1 cellular context compared by ENCODE assay signal in genomic region chr3:136186330-136186729, GRCh38.
TF ChIP-seq lines count a peak whose summit lies in the region.

No MANE protein-coding gene starts in this region.

TF ChIP-seq in HepG2, 621 proteins besides CTCF, POLR2A, EP300 and RAD21 (continued from another document and continues in another):
- TF ChIP-seq IKZF5 (CRISPR knock-in tag; IDR thresholded peaks at IDR 0.05) (peak; percentile 31; the same call in 1 of the 2 replicates), RBM39 (IDR thresholded peaks at IDR 0.05; ENCODE audit: low read depth, low read length, poor library complexity, severe bottlenecking) (no peak), POGZ (CRISPR knock-in tag; IDR thresholded peaks at IDR 0.05) (0 out of 2 replicates have a peak, but pooled peaks have one; percentile 36), ZNF414 (CRISPR knock-in tag; IDR thresholded peaks at IDR 0.05) (no peak), U2AF2 (IDR thresholded peaks at IDR 0.05; ENCODE audit: low read depth, low read length) (no peak), THRA (CRISPR knock-in tag; IDR thresholded peaks at IDR 0.05; ENCODE audit: borderline replicate concordance) (no peak), MNT (IDR thresholded peaks at IDR 0.05) (no peak), SOX13 (IDR thresholded peaks at IDR 0.05) (no peak), SOX13 (CRISPR knock-in tag; conservative IDR thresholded peaks at IDR 0.05 in 1 of 2, IDR thresholded peaks at IDR 0.05 in 1 of 2) (peak in 1 of 2 experiments; percentile 15; a peak in 1 of 4 replicates), RXRB (CRISPR knock-in tag; IDR thresholded peaks at IDR 0.05; ENCODE audit: borderline replicate concordance) (peak; percentile 55; the same call in 1 of the 2 replicates), ZBTB4 (CRISPR knock-in tag; IDR thresholded peaks at IDR 0.05; ENCODE audit: borderline replicate concordance) (no peak), FOXP4 (CRISPR knock-in tag; IDR thresholded peaks at IDR 0.05) (0 out of 2 replicates have a peak, but pooled peaks have one; percentile 18), MLXIP (CRISPR knock-in tag; IDR thresholded peaks at IDR 0.05; ENCODE audit: borderline replicate concordance) (no peak), HDAC1 (CRISPR knock-in tag; IDR thresholded peaks at IDR 0.05) (0 out of 2 replicates have a peak, but pooled peaks have one; percentile 27), DRAP1 (CRISPR knock-in tag; IDR thresholded peaks at IDR 0.05) (0 out of 2 replicates have a peak, but pooled peaks have one; percentile 31), THAP8 (CRISPR knock-in tag; IDR thresholded peaks at IDR 0.05; ENCODE audit: borderline replicate concordance) (no peak), TGIF2 (CRISPR knock-in tag; IDR thresholded peaks at IDR 0.05) (peak; percentile 40; the same call in 1 of the 2 replicates), CEBPG (CRISPR knock-in tag; IDR thresholded peaks at IDR 0.05) (peak; percentile 71; the same call in 1 of the 2 replicates), IRF2 (CRISPR knock-in tag; IDR thresholded peaks at IDR 0.05) (0 out of 2 replicates have a peak, but pooled peaks have one; percentile 34), ZNF792 (CRISPR knock-in tag; IDR thresholded peaks at IDR 0.05) (0 out of 2 replicates have a peak, but pooled peaks have one; percentile 30), ZNF569 (CRISPR knock-in tag; IDR thresholded peaks at IDR 0.05; ENCODE audit: borderline replicate concordance) (no peak), SAFB2 (CRISPR knock-in tag; IDR thresholded peaks at IDR 0.05; ENCODE audit: borderline replicate concordance, low read depth) (no peak), ZNF687 (CRISPR knock-in tag; IDR thresholded peaks at IDR 0.05) (peak; percentile 20; the same call in 1 of the 2 replicates), CEBPB (IDR thresholded peaks at IDR 0.05; ENCODE audit: borderline replicate concordance, low read depth, low read length) (peak; percentile 68), TCF12 (IDR thresholded peaks at IDR 0.05) (no peak), TCF12 (CRISPR knock-in tag; IDR thresholded peaks at IDR 0.05) (no peak), HNRNPLL (IDR thresholded peaks at IDR 0.05; ENCODE audit: low read depth, low read length, poor library complexity, severe bottlenecking) (no peak), PITX1 (CRISPR knock-in tag; IDR thresholded peaks at IDR 0.05) (0 out of 2 replicates have a peak, but pooled peaks have one; percentile 24), KAT8 (CRISPR knock-in tag; IDR thresholded peaks at IDR 0.05) (0 out of 2 replicates have a peak, but pooled peaks have one; percentile 21), HDAC2 (CRISPR knock-in tag; IDR thresholded peaks at IDR 0.05) (0 out of 2 replicates have a peak, but pooled peaks have one; percentile 30), TFAP4 (IDR thresholded peaks at IDR 0.05; ENCODE audit: borderline replicate concordance, low read depth) (peak; percentile 52; the same call in 1 of the 2 replicates), HNF4G (IDR thresholded peaks at IDR 0.05; ENCODE audit: borderline replicate concordance, low read depth, low read length) (no peak), HNF4G (CRISPR knock-in tag; IDR thresholded peaks at IDR 0.05; ENCODE audit: borderline replicate concordance, low read depth) (no peak), ELK4 (CRISPR knock-in tag; IDR thresholded peaks at IDR 0.05; ENCODE audit: borderline replicate concordance) (no peak)
